17 cellular contexts compared by ENCODE assay signal in genomic region chr5:170629566-170630175, GRCh38.
"Had no signal": no experiment of that assay in that cellular context is flagged by ENCODE, and none has a peak within 500 bp of the region (broad histone marks: within the 10 kb centered on the region; RNA-seq: fewer than 3 reads in every experiment).

No MANE protein-coding gene starts in this region.

- ATAC-seq: SK-N-SH treated with all-trans-retinoic acid at 6 μM for 48 hours had no signal

- H3K27ac ChIP-seq: SJCRH30 had no signal

- H3K27me3 ChIP-seq: SJCRH30 had no signal

- H3K36me3 ChIP-seq: SJCRH30 had no signal

- H3K9me3 ChIP-seq: SJCRH30 had no signal

- DNase-seq: KBM-7, MV-4-11, NCI-H1048, NCI-H1105, NCI-H1417, NCI-H1436 treated with DMSO at 0.1 percent for 48 hours, NCI-H187 treated with DMSO at 0.1 percent for 48 hours, NCI-H2029 treated with DMSO at 0.1 percent for 48 hours, NCI-H2171 treated with DMSO at 0.1 percent for 48 hours, NCI-H345, NCI-H446 treated with DMSO at 0.1 percent for 48 hours, NCI-H510A treated with DMSO at 0.1 percent for 48 hours, NCI-H526, RPMI8226, SHP77 treated with DMSO at 0.1 percent for 48 hours, SJCRH30 had no signal

- H3K4me3 ChIP-seq: SJCRH30 had no signal
